22 cellular contexts compared by ENCODE assay signal in the genomic region with DNA sequence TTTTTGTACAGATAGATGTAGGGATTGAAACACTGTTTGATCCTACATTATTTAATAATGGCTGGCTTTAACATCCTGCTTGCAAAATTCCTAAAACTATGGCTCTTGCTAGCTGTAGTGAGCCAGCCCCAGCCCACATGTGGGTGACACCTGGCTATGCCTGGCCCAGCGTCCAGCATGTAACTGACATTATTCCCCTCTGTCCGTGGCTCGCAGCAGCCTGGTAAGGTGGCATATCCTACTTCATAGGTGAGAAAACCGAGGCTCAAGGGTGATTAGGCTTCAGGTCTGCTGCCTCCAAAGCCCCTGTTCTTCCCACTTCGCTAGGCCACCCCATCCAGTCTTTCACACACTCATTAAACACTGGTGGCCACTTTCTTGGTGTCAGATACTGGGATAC. TPM values are rescaled to one million over a fixed set of nuclear protein-coding genes. Genes with fewer than 3 reads are reported as not detected.
DNase-seq lines count a peak whose midpoint lies in the region; ATAC-seq, FAIRE-seq and TF ChIP-seq lines count a peak whose summit lies in the region.
"Had no signal": no experiment of that assay in that cellular context is flagged by ENCODE, and none has a peak within 500 bp of the region (broad histone marks: within the 10 kb centered on the region; RNA-seq: fewer than 3 reads in every experiment).

No MANE protein-coding gene starts in this region.

- H2AFZ ChIP-seq in astrocyte (ENCODE audit: low read depth, low read length) (no peak overlapping the region), HepG2 (ENCODE audit: low read length) (no peak overlapping the region)

- H3K27ac Mint-ChIP-seq in astrocyte (ENCODE audit: unreplicated experiment) (peak overlapping the region; percentile 63), T-helper 17 cell (no peak overlapping the region)
- H3K27ac Mint-ChIP-seq: B cell; CD4-positive, alpha-beta T cell had no signal

- POLR2A ChIA-PET in HepG2 (lab: Yijun Ruan, JAX) = no interaction called here

- no peaks in the 10 kb centered on the region for H3K9me3 Mint-ChIP-seq in astrocyte (ENCODE audit: unreplicated experiment)
- H3K9me3 Mint-ChIP-seq: CD4-positive, alpha-beta T cell had no signal

- H3K4me1 ChIP-seq in heart right ventricle (peaks cover 2 to 54% (median 40%) of the 10 kb centered on the region in 9 donors), astrocyte (ENCODE audit: insufficient read depth, low read length) (no peaks in the 10 kb centered on the region), HepG2 (ENCODE audit: insufficient read depth, low read length) (peaks cover 51% of the 10 kb centered on the region)

- H3K27me3 Mint-ChIP-seq in astrocyte (ENCODE audit: low read depth, unreplicated experiment) = no peaks in the 10 kb centered on the region
- no peaks in the 10 kb centered on the region for H3K27me3 Mint-ChIP-seq in T-helper 17 cell
- H3K27me3 Mint-ChIP-seq: B cell; CD4-positive, alpha-beta T cell had no signal

- H3K4me3 ChIP-seq in heart right ventricle (no peak overlapping the region), astrocyte (ENCODE audit: insufficient read depth, low read depth, low read length) (no peak overlapping the region), HepG2 (replicated peaks in 1 of 3; ENCODE audit: insufficient read depth in 1 of 3, low read depth in 2 of 3, low read length in 3 of 3) (no peak overlapping the region)
- H3K4me3 ChIP-seq: HAP-1, MG63 had no signal

- no peaks in the 10 kb centered on the region for H3K79me2 ChIP-seq in astrocyte (ENCODE audit: insufficient read depth, low read length)
- no peaks in the 10 kb centered on the region for H3K79me2 ChIP-seq in HepG2 (ENCODE audit: insufficient read depth, low read length)

- H3K9me3 ChIP-seq in heart right ventricle (no peaks in the 10 kb centered on the region), astrocyte (ENCODE audit: insufficient read depth, low read depth, low read length) (no peaks in the 10 kb centered on the region), HepG2 (ENCODE audit: low read length) (no peaks in the 10 kb centered on the region), T-helper 17 cell (ENCODE audit: control insufficient read depth, low read length, poor library complexity, severe bottlenecking) (no peaks in the 10 kb centered on the region)
- H3K9me3 ChIP-seq: Caco-2, HAP-1, MG63 had no signal

- TF ChIP-seq CTCF in heart right ventricle (IDR thresholded peaks at IDR 0.05) (no peak), astrocyte (IDR thresholded peaks at IDR 0.05; ENCODE audit: insufficient read depth, low read depth, low read length) (no peak), HepG2 (CRISPR knock-in tag; IDR thresholded peaks at IDR 0.05) (no peak)

- FAIRE-seq in astrocyte (lab: Jason Lieb, UNC) (no peak), HepG2 (lab: Jason Lieb, UNC) (no peak)

- H3K4me3 Mint-ChIP-seq in astrocyte (ENCODE audit: unreplicated experiment) (no peak overlapping the region), T-helper 17 cell (no peak overlapping the region)
- H3K4me3 Mint-ChIP-seq: B cell; CD4-positive, alpha-beta T cell had no signal

- no peak overlapping the region for H3K9ac ChIP-seq in astrocyte (ENCODE audit: low read length)
- no peak overlapping the region for H3K9ac ChIP-seq in HepG2 (ENCODE audit: insufficient read depth, low read depth, low read length)

- no peaks in the 10 kb centered on the region for H3K27me3 ChIP-seq in heart right ventricle
- H3K27me3 ChIP-seq in astrocyte (ENCODE audit: insufficient read depth, low read length) = no peaks in the 10 kb centered on the region
- H3K27me3 ChIP-seq in HepG2 (ENCODE audit: control insufficient read depth in 1 of 2, insufficient read depth in 2 of 2, low read length in 2 of 2) = no peaks in the 10 kb centered on the region
- H3K27me3 ChIP-seq: MG63 had no signal

- H4K20me1 ChIP-seq in astrocyte (ENCODE audit: insufficient read depth, low read length) = peaks cover 5% of the 10 kb centered on the region
- H4K20me1 ChIP-seq in HepG2 (ENCODE audit: insufficient read depth, low read length) = 0 out of 2 replicates have a peak, but pooled peaks cover 6% of the 10 kb centered on the region

- WGBS in heart right ventricle, 2 donors = 96 to 98% methylated on average over 5 of the region's 5 CpGs
- WGBS in HepG2 (ENCODE audit: low lambda C conversion rate) = 91% methylated on average over 5 of the region's 5 CpGs

- CTCF ChIA-PET in HepG2 (lab: Yijun Ruan, JAX; ENCODE audit: low intra/inter-chr PET ratio, low total read pairs) = no interaction called here

- in situ Hi-C loops in HepG2 (cut with HindIII; ENCODE audit: extremely low pct_ligation_motif_present, low pct_unique_long_range_greater_than_20kb) = no loop called here

- H3K4me1 Mint-ChIP-seq in astrocyte (ENCODE audit: low read depth, unreplicated experiment) (peaks cover 11% of the 10 kb centered on the region), T-helper 17 cell (peaks cover 5% of the 10 kb centered on the region)

- H3K36me3 ChIP-seq in heart right ventricle (no peaks in the 10 kb centered on the region), astrocyte (ENCODE audit: insufficient read depth, low read length) (no peaks in the 10 kb centered on the region), HepG2 (replicated peaks in 1 of 2; ENCODE audit: control insufficient read depth in 1 of 2, insufficient read depth in 2 of 2, low read length in 2 of 2) (peaks cover 1 to 3% of the 10 kb centered on the region in 2 experiments; a peak in 1 of 5 replicates)

- TF ChIP-seq POLR2A in HepG2 (IDR thresholded peaks at IDR 0.05; ENCODE audit: insufficient read depth in 1 of 2, low read depth in 2 of 2, low read length in 2 of 2) = no peak

- no peak for TF ChIP-seq RAD21 in HepG2 (CRISPR knock-in tag; IDR thresholded peaks at IDR 0.05)

- no peak overlapping the region for H3K4me2 ChIP-seq in astrocyte (ENCODE audit: low read length)
- H3K4me2 ChIP-seq in HepG2 (ENCODE audit: low read depth, low read length) = no peak overlapping the region

- H3K36me3 Mint-ChIP-seq in astrocyte (ENCODE audit: low read depth, unreplicated experiment) (peaks cover 2% of the 10 kb centered on the region), T-helper 17 cell (ENCODE audit: low read depth) (no peaks in the 10 kb centered on the region)

- no peak for ATAC-seq in left cardiac atrium
- ATAC-seq in heart right ventricle = no peak
- ATAC-seq in HepG2 = no peak
- no peak for ATAC-seq in T-helper 17 cell
- ATAC-seq: Panc1, Right ventricle myocardium inferior had no signal

- intact Hi-C loops in left cardiac atrium (cut with DNase I) = no loop called here
- intact Hi-C loops in heart right ventricle (cut with DNase I) = no loop called here
- intact Hi-C loops in HepG2 (cut with micrococcal nuclease; ENCODE audit: unreplicated experiment) = no loop called here

- BruUV-seq in HepG2 (replicated peaks; lab: Mats Ljungman, UMichigan) = no TSS peak

- DNase-seq in left cardiac atrium = peak; percentile 10
- no peak for DNase-seq in heart right ventricle
- no peak for DNase-seq in astrocyte (ENCODE audit: low read depth)
- DNase-seq in HepG2 (ENCODE audit: low spot score) = no peak
- no peak for DNase-seq in T-helper 17 cell
- no peak for DNase-seq in stimulated activated CD4-positive, alpha-beta T cell treated with anti-CD3 and anti-CD28 coated beads, Interleukin-2, amount 100 ng/mL, for 24 hours
- no peak for DNase-seq in hypothalamus (lab: John Stamatoyannopoulos, UW)
- DNase-seq in UCSD-AML1 (lab: John Stamatoyannopoulos, UW; ENCODE audit: unreplicated experiment) = no peak
- DNase-seq: Caco-2; CD4-positive, alpha-beta T cell; GF-D8; Kasumi-1; MG63; NCI-H1105; NCI-H2081 treated with DMSO at 0.1 percent for 48 hours; NCI-H446 treated with DMSO at 0.1 percent for 48 hours; NCI-H69 had no signal

- TF ChIP-seq EP300 in HepG2 (IDR thresholded peaks at IDR 0.05; ENCODE audit: low read depth in 2 of 2, low read length in 2 of 2) = no peak
- TF ChIP-seq EP300 in HepG2 (CRISPR knock-in tag; IDR thresholded peaks at IDR 0.05; ENCODE audit: borderline replicate concordance) = no peak

- no peak overlapping the region for H3K27ac ChIP-seq in heart right ventricle
- H3K27ac ChIP-seq in astrocyte (ENCODE audit: low read depth, low read length) = no peak overlapping the region
- H3K27ac ChIP-seq in HepG2 (ENCODE audit: extremely low read length, insufficient read depth, low read length) = no peak overlapping the region
- H3K27ac ChIP-seq: HL-60 had no signal

RNA-seq across cellular contexts. Expression of a gene that starts 1.6 kb away (rescaled TPM):
- total RNA-seq in left cardiac atrium (1 to 10 TPM; 3.7 to 4.3 TPM), heart right ventricle (1 to 10 TPM in 3 of 10 donors, under 1 TPM in 7; 0.28 to 1.8 (median 0.81) TPM), astrocyte (0.26 and 0.91 TPM in 2 replicates), HepG2 (2016; rRNA removed; fragmentation: Illumina TruSeq; extraction: Trizol) (6.5 and 8.7 TPM in 2 replicates), T-helper 17 cell (1 to 10 TPM; 2.4 to 2.6 TPM)
- polyA plus RNA-seq in heart right ventricle (1 to 10 TPM; 1.9 to 5.9 TPM), HepG2 (2011; rRNA removed) (3.1 and 3.6 TPM in 2 replicates)
- 4.5 and 5.7 TPM in 2 replicates for total RNA-seq in HepG2 (2016; cell fraction: cytosol; rRNA removed; fragmentation: Illumina TruSeq; extraction: Trizol; ENCODE audit: low read depth)
- total RNA-seq in HepG2 (2016; cell fraction: insoluble cytoplasmic fraction; rRNA removed; fragmentation: Illumina TruSeq; extraction: Trizol) = 7.8 and 8.1 TPM in 2 replicates
- total RNA-seq in HepG2 (2016; cell fraction: membrane; rRNA removed; fragmentation: Illumina TruSeq; extraction: Trizol) = 6.1 and 7.2 TPM in 2 replicates
- total RNA-seq in HepG2 (2016; cell fraction: nucleus; rRNA removed; fragmentation: Illumina TruSeq; extraction: Trizol) = 5.2 and 8.4 TPM in 2 replicates
- 1.9 TPM in 2 replicates for polyA plus RNA-seq in HepG2 (2011; cell fraction: cytosol; rRNA removed)
- polyA plus RNA-seq in HepG2 (2011; cell fraction: nucleus; rRNA removed) = 5.0 and 6.7 TPM in 2 replicates
- polyA plus RNA-seq in HepG2 (2012) = 5.3 and 5.6 TPM in 2 replicates
- 10.2 and 15.8 TPM in 2 replicates for polyA plus RNA-seq in HepG2 (2016; cell fraction: cytosol; fragmentation: Illumina TruSeq; extraction: Trizol; ENCODE audit: low read depth)
- 13.4 and 15.5 TPM in 2 replicates for polyA plus RNA-seq in HepG2 (2016; cell fraction: insoluble cytoplasmic fraction; fragmentation: Illumina TruSeq; extraction: Trizol; ENCODE audit: low read depth)
- polyA plus RNA-seq in HepG2 (2016; cell fraction: membrane; fragmentation: Illumina TruSeq; extraction: Trizol; ENCODE audit: low read depth) = 10.9 and 14.1 TPM in 2 replicates
- polyA plus RNA-seq in HepG2 (2016; cell fraction: nucleus; fragmentation: Illumina TruSeq; extraction: Trizol; ENCODE audit: insufficient read depth, low read depth) = 27.8 and 31.7 TPM in 2 replicates
- 1.6 and 5.3 TPM in 2 replicates for polyA minus RNA-seq in HepG2 (2011; rRNA and poly(A)+ RNA removed; ENCODE audit: low replicate concordance)
- 0.20 and 0.62 TPM in 2 replicates for polyA minus RNA-seq in HepG2 (2011; cell fraction: cytosol; rRNA and poly(A)+ RNA removed)
- polyA minus RNA-seq in HepG2 (2011; cell fraction: nucleus; rRNA and poly(A)+ RNA removed) = 4.9 and 5.2 TPM in 2 replicates

RNA-seq across cellular contexts. Expression of a gene that starts 26.0 kb away (rescaled TPM):
- 10 to 100 TPM; 10.7 to 12.3 TPM for total RNA-seq in left cardiac atrium
- 10 to 100 TPM in 2 of 10 donors, 1 to 10 TPM in 8; 5.8 to 14.2 (median 8.9) TPM for total RNA-seq in heart right ventricle
- polyA plus RNA-seq in heart right ventricle = 10 to 100 TPM; 10.6 to 14.2 TPM
- total RNA-seq in astrocyte = 15.4 and 19.0 TPM in 2 replicates
- 11.1 and 27.1 TPM in 2 replicates for total RNA-seq in HepG2 (2016; rRNA removed; fragmentation: Illumina TruSeq; extraction: Trizol)
- 8.6 and 9.6 TPM in 2 replicates for total RNA-seq in HepG2 (2016; cell fraction: cytosol; rRNA removed; fragmentation: Illumina TruSeq; extraction: Trizol; ENCODE audit: low read depth)
- total RNA-seq in HepG2 (2016; cell fraction: insoluble cytoplasmic fraction; rRNA removed; fragmentation: Illumina TruSeq; extraction: Trizol) = 11.8 and 24.4 TPM in 2 replicates
- total RNA-seq in HepG2 (2016; cell fraction: membrane; rRNA removed; fragmentation: Illumina TruSeq; extraction: Trizol) = 21.8 and 24.8 TPM in 2 replicates
- 26.2 and 36.2 TPM in 2 replicates for total RNA-seq in HepG2 (2016; cell fraction: nucleus; rRNA removed; fragmentation: Illumina TruSeq; extraction: Trizol)
- polyA plus RNA-seq in HepG2 (2011; rRNA removed) = 24.9 and 26.6 TPM in 2 replicates
- polyA plus RNA-seq in HepG2 (2011; cell fraction: cytosol; rRNA removed) = 16.8 and 20.7 TPM in 2 replicates
- 31.9 and 38.5 TPM in 2 replicates for polyA plus RNA-seq in HepG2 (2011; cell fraction: nucleus; rRNA removed)
- 11.0 and 11.8 TPM in 2 replicates for polyA plus RNA-seq in HepG2 (2012)
- polyA plus RNA-seq in HepG2 (2016; cell fraction: cytosol; fragmentation: Illumina TruSeq; extraction: Trizol; ENCODE audit: low read depth) = 12.8 and 17.1 TPM in 2 replicates
- 18.2 and 20.3 TPM in 2 replicates for polyA plus RNA-seq in HepG2 (2016; cell fraction: insoluble cytoplasmic fraction; fragmentation: Illumina TruSeq; extraction: Trizol; ENCODE audit: low read depth)
- 26.1 and 27.9 TPM in 2 replicates for polyA plus RNA-seq in HepG2 (2016; cell fraction: membrane; fragmentation: Illumina TruSeq; extraction: Trizol; ENCODE audit: low read depth)
- 66.1 and 79.6 TPM in 2 replicates for polyA plus RNA-seq in HepG2 (2016; cell fraction: nucleus; fragmentation: Illumina TruSeq; extraction: Trizol; ENCODE audit: insufficient read depth, low read depth)
- 97.2 and 431 TPM in 2 replicates for polyA minus RNA-seq in HepG2 (2011; rRNA and poly(A)+ RNA removed; ENCODE audit: low replicate concordance)
- 10.3 and 11.8 TPM in 2 replicates for polyA minus RNA-seq in HepG2 (2011; cell fraction: cytosol; rRNA and poly(A)+ RNA removed)
- polyA minus RNA-seq in HepG2 (2011; cell fraction: nucleus; rRNA and poly(A)+ RNA removed) = 22.3 and 29.9 TPM in 2 replicates
- total RNA-seq in T-helper 17 cell = 10 to 100 TPM; 14.3 to 14.6 TPM
